8 cellular contexts compared by ENCODE assay signal in the genomic region with DNA sequence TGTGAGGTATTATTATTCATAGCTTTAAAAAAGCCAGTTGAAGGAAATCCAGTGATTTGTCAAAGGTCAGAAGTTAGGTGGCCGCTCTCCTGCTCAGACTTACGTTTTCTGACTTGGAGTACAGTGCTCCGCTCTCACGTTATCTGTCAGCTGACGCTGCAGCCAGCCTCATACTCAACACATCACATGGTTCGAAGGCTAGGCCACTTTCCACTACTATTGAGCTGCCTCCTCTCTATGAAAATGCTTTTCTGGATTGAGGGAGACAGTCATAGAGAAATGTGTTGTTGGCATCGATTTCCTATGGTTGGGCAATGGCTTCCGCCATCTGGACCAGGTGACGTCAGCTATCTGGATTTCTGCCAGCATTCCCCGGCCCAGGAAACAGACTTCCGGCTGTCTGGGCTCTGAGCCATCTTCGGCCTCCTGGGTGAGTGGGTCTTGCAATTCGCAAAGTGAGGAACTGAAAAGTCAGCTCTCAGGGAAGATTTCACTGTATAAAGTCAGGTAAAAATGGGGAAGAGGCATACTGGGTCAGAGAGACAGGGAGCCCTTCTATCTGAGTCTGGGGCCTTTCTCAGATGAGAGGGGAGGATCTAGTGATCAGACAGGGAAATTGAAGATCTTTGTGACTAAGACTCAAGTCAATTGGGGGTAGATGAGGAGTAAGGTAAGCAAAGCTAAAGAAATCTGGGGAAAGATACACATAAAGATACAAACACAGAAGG. TPM values are rescaled to one million over a fixed set of nuclear protein-coding genes. Genes with fewer than 3 reads are reported as not detected.
DNase-seq lines count a peak whose midpoint lies in the region; ATAC-seq and TF ChIP-seq lines count a peak whose summit lies in the region.

No MANE protein-coding gene starts in this region.

- H3K9me3 Mint-ChIP-seq in activated naive CD4-positive, alpha-beta T cell treated with anti-CD3 and anti-CD28 coated beads, Interleukin-2, amount 50 U/mL, for 72 hours, result no peaks in the 10 kb centered on the region
- H3K9me3 Mint-ChIP-seq in osteocyte (ENCODE audit: unreplicated experiment) (peaks cover 3% of the 10 kb centered on the region), Caco-2 (ENCODE audit: unreplicated experiment) (peaks cover 11% of the 10 kb centered on the region)

- in situ Hi-C loops in GM13977 (cut with MboI; ENCODE audit: low pct_unique_long_range_greater_than_20kb, low sequenced_read_pairs, unreplicated experiment), result no loop called here

- H3K4me3 ChIP-seq in BJ (ENCODE audit: low read depth, low read length) (no peak overlapping the region), Caco-2 (ENCODE audit: low read depth, low read length) (no peak overlapping the region)

- TF ChIP-seq CTCF in BJ (IDR thresholded peaks at IDR 0.05; ENCODE audit: insufficient read depth, low read depth, low read length) (no peak), osteocyte (IDR thresholded peaks at IDR 0.05) (no peak), GM13977 (IDR thresholded peaks at IDR 0.05; ENCODE audit: extremely low read depth, insufficient read depth, missing control alignments) (no peak), Caco-2 (IDR thresholded peaks at IDR 0.05; ENCODE audit: insufficient read depth in 1 of 2, low read depth in 1 of 2, low read length in 1 of 2, severe bottlenecking in 1 of 2, unreplicated experiment in 1 of 2) (no peak)

- peaks cover 11% of the 10 kb centered on the region for H3K4me1 ChIP-seq in Caco-2

- H3K36me3 Mint-ChIP-seq in activated naive CD4-positive, alpha-beta T cell treated with anti-CD3 and anti-CD28 coated beads, Interleukin-2, amount 50 U/mL, for 72 hours, result no peaks in the 10 kb centered on the region
- no peaks in the 10 kb centered on the region for H3K36me3 Mint-ChIP-seq in osteocyte (ENCODE audit: unreplicated experiment)
- H3K36me3 Mint-ChIP-seq in Caco-2 (ENCODE audit: insufficient read depth, unreplicated experiment), result no peaks in the 10 kb centered on the region

- no peaks in the 10 kb centered on the region for H3K27me3 Mint-ChIP-seq in osteocyte (ENCODE audit: unreplicated experiment)
- H3K27me3 Mint-ChIP-seq in Caco-2 (ENCODE audit: insufficient read depth, unreplicated experiment), result no peaks in the 10 kb centered on the region

- intact Hi-C loops in Caco-2 (cut with micrococcal nuclease; ENCODE audit: unreplicated experiment), result no loop called here

- peak; percentile 51 for ATAC-seq in HG03354 (IDR thresholded peaks at IDR 0.05; ENCODE audit: poor library complexity, severe bottlenecking, unreplicated experiment)
- ATAC-seq in activated naive CD4-positive, alpha-beta T cell treated with anti-CD3 and anti-CD28 coated beads, Interleukin-2, amount 50 U/mL, for 72 hours, result peak; percentile 70 to 90

- peak overlapping the region; percentile 66 to 86 for H3K27ac Mint-ChIP-seq in activated naive CD4-positive, alpha-beta T cell treated with anti-CD3 and anti-CD28 coated beads, Interleukin-2, amount 50 U/mL, for 72 hours
- peak overlapping the region; percentile 100 for H3K27ac Mint-ChIP-seq in osteocyte (ENCODE audit: unreplicated experiment)
- H3K27ac Mint-ChIP-seq in Caco-2 (ENCODE audit: unreplicated experiment), result no peak overlapping the region

- H3K27me3 ChIP-seq in BJ (ENCODE audit: control insufficient read depth, insufficient read depth, low read length) (no peaks in the 10 kb centered on the region), Caco-2 (replicated peaks; ENCODE audit: control insufficient read depth, insufficient read depth, low read length) (no peaks in the 10 kb centered on the region)

- BruUV-seq in Caco-2 (replicated peaks; lab: Mats Ljungman, UMichigan), result no TSS peak

- H3K9me3 ChIP-seq in Caco-2, result no peaks in the 10 kb centered on the region

- CTCF ChIA-PET in BJ (lab: Yijun Ruan, JAX) (interaction anchor here (1.1 to 2.5 kb wide), 10 partner anchors 8 to 132 kb away, joined by 3 to 8 read pairs (median 5); a partner anchor contains a TSS), Caco-2 (lab: Charles Lee) (interaction anchor here (0.6 kb wide), 1 partner anchor 45 kb away, joined by 3 read pairs; no protein-coding TSS in a partner anchor)

- peak; percentile 98 for DNase-seq in BJ (ENCODE audit: low read depth)
- DNase-seq in NCI-H748 treated with DMSO at 0.1 percent for 48 hours (lab: John Stamatoyannopoulos, UW), result peak; percentile 69
- peak in 1 of 2 donors; percentile 75 for DNase-seq in activated naive CD4-positive, alpha-beta T cell treated with anti-CD3 and anti-CD28 coated beads, Interleukin-2, amount 50 U/mL, for 72 hours (ENCODE audit: low spot score in 2 of 2)
- DNase-seq in globus pallidus (ENCODE audit: low spot score), result peak; percentile 89
- DNase-seq in osteocyte (ENCODE audit: extremely low spot score, unreplicated experiment), result peak; percentile 98
- DNase-seq in GM13977 (ENCODE audit: low spot score), result no peak
- DNase-seq in Caco-2, result no peak

- POLR2A ChIA-PET in BJ (lab: Charles Lee), result interaction anchor here (0.5 to 1.1 kb wide), 5 partner anchors 12 to 164 kb away, joined by 3 to 6 read pairs (median 3); a partner anchor contains a TSS
- POLR2A ChIA-PET in Caco-2 (lab: Charles Lee), result no interaction called here

- H3K4me3 Mint-ChIP-seq in osteocyte (ENCODE audit: unreplicated experiment) (peak overlapping the region; percentile 46), Caco-2 (ENCODE audit: unreplicated experiment) (no peak overlapping the region)

- peaks cover 55% of the 10 kb centered on the region for H3K4me1 Mint-ChIP-seq in osteocyte (ENCODE audit: unreplicated experiment)
- peaks cover 17% of the 10 kb centered on the region for H3K4me1 Mint-ChIP-seq in Caco-2 (ENCODE audit: low read depth, unreplicated experiment)

- no peaks in the 10 kb centered on the region for H3K36me3 ChIP-seq in BJ (ENCODE audit: control insufficient read depth, insufficient read depth, low read length)
- H3K36me3 ChIP-seq in Caco-2 (ENCODE audit: control insufficient read depth, insufficient read depth, low read length), result no peaks in the 10 kb centered on the region

RNA-seq across cellular contexts. Expression of a gene that starts 37.5 kb away (rescaled TPM):
- 43.7 and 51.7 TPM in 2 replicates for polyA plus RNA-seq in BJ (2011; rRNA removed)
- 24.5 and 28.3 TPM in 2 replicates for polyA minus RNA-seq in BJ (2011; rRNA and poly(A)+ RNA removed)
- total RNA-seq in activated naive CD4-positive, alpha-beta T cell treated with anti-CD3 and anti-CD28 coated beads, Interleukin-2, amount 50 U/mL, for 72 hours, result 100 to 1,000 TPM in 1 of 2 donors, 10 to 100 TPM in 1; 70.0 to 279 TPM
- 395 and 418 TPM in 2 replicates for total RNA-seq in osteocyte
- 13.0 and 17.4 TPM in 2 replicates for total RNA-seq in Caco-2 (2022)

RNA-seq across cellular contexts. Expression of a gene that starts 39.4 kb away (rescaled TPM):
- polyA plus RNA-seq in BJ (2011; rRNA removed), result 205 and 292 TPM in 2 replicates
- polyA minus RNA-seq in BJ (2011; rRNA and poly(A)+ RNA removed), result 68.5 and 104 TPM in 2 replicates
- 100 to 1,000 TPM; 194 to 219 TPM for total RNA-seq in activated naive CD4-positive, alpha-beta T cell treated with anti-CD3 and anti-CD28 coated beads, Interleukin-2, amount 50 U/mL, for 72 hours
- 86.8 and 88.1 TPM in 2 replicates for total RNA-seq in osteocyte
- total RNA-seq in Caco-2 (2022), result 101 and 113 TPM in 2 replicates

Comparison
In these comparisons a context has a peak if more than half of its experiments do, and no peak if none do; other contexts are left out.
1. DNase-seq: peak in BJ (single experiment), NCI-H748 treated with DMSO at 0.1 percent for 48 hours (single experiment), globus pallidus (single experiment) and osteocyte (single experiment); none in GM13977 (single experiment) and Caco-2 (0 of 2).